Comparison of ENCODE assay signal across 1 cellular context in the genomic region with DNA sequence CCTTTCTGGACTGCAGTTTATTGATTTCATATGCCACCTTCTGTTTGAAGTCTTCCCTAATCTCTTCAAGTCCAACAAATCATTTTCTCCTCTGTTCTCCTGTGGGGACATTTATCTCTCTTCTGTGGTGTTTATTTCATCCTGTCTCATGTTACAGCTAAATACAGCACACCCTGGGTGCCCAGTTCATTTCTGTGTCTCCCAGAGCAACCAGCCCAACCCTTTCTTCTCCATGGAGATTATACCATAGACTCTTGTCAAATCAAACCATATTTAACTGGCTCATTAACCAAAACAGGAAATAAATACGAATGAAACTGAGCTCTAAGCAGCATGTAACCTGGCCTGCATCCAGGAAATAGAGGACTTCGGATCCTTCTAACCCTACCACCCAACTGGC.
A peak's percentile ranks its signal among the peaks of the same experiment; 100 is the strongest.
TF ChIP-seq lines count a peak whose summit lies in the region.

Gene MS4A8 (plus strand): TSS at position 331 of the 400 bp plus-strand sequence. CDS start 1,249 bp downstream, outside the sequence.

TF ChIP-seq in HEK293, 187 proteins besides CTCF, POLR2A, EP300 and RAD21 (continued from another document):
- TF ChIP-seq ZNF580 (tag by site-specific recombination; IDR thresholded peaks at IDR 0.05) (peak; percentile 44; the same call in 1 of the 2 replicates), GLI4 (tag by site-specific recombination; IDR thresholded peaks at IDR 0.05) (no peak), ZNF571 (tag by site-specific recombination; IDR thresholded peaks at IDR 0.05) (no peak), GFI1B (tag by site-specific recombination; IDR thresholded peaks at IDR 0.05) (peak; percentile 70; the same call in 1 of the 2 replicates), ZNF521 (tag by site-specific recombination; IDR thresholded peaks at IDR 0.05) (no peak), ZNF843 (tag by site-specific recombination; IDR thresholded peaks at IDR 0.05) (peak; percentile 91), KLF10 (tag by site-specific recombination; IDR thresholded peaks at IDR 0.05) (0 out of 2 replicates have a peak, but pooled peaks have one; percentile 17), ZNF626 (tag by site-specific recombination; IDR thresholded peaks at IDR 0.05) (no peak), OVOL3 (tag by site-specific recombination; IDR thresholded peaks at IDR 0.05) (no peak), GLIS1 (tag by site-specific recombination; IDR thresholded peaks at IDR 0.05) (peak; percentile 38; the same call in 1 of the 2 replicates), ZNF639 (tag by site-specific recombination; IDR thresholded peaks at IDR 0.05) (no peak), ZEB2 (tag by site-specific recombination; IDR thresholded peaks at IDR 0.05) (peak; percentile 63; the same call in 1 of the 2 replicates), FEZF1 (tag by site-specific recombination; IDR thresholded peaks at IDR 0.05) (peak; percentile 71), ZNF654 (tag by site-specific recombination; IDR thresholded peaks at IDR 0.05; ENCODE audit: low read depth) (0 out of 2 replicates have a peak, but pooled peaks have one; percentile 9), OSR2 (tag by site-specific recombination; IDR thresholded peaks at IDR 0.05) (peak; percentile 77), GLI2 (tag by site-specific recombination; IDR thresholded peaks at IDR 0.05; ENCODE audit: borderline replicate concordance, low read depth) (peak; percentile 46; the same call in 1 of the 2 replicates), ZNF677 (tag by site-specific recombination; IDR thresholded peaks at IDR 0.05) (no peak), ZBTB17 (tag by site-specific recombination; IDR thresholded peaks at IDR 0.05) (peak; percentile 82), ZBTB1 (tag by site-specific recombination; IDR thresholded peaks at IDR 0.05) (no peak), ZNF157 (tag by site-specific recombination; IDR thresholded peaks at IDR 0.05) (no peak), TCF7L2 (IDR thresholded peaks at IDR 0.05; ENCODE audit: borderline replicate concordance, low read depth, low read length) (peak; percentile 62; the same call in 1 of the 2 replicates), ZNF629 (tag by site-specific recombination; IDR thresholded peaks at IDR 0.05) (0 out of 2 replicates have a peak, but pooled peaks have one; percentile 35)
- TF ChIP-seq, protein P1, sequence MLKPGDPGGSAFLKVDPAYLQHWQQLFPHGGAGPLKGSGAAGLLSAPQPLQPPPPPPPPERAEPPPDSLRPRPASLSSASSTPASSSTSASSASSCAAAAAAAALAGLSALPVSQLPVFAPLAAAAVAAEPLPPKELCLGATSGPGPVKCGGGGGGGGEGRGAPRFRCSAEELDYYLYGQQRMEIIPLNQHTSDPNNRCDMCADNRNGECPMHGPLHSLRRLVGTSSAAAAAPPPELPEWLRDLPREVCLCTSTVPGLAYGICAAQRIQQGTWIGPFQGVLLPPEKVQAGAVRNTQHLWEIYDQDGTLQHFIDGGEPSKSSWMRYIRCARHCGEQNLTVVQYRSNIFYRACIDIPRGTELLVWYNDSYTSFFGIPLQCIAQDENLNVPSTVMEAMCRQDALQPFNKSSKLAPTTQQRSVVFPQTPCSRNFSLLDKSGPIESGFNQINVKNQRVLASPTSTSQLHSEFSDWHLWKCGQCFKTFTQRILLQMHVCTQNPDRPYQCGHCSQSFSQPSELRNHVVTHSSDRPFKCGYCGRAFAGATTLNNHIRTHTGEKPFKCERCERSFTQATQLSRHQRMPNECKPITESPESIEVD (tag by site-specific recombination; IDR thresholded peaks at IDR 0.05), result peak; percentile 69
- TF ChIP-seq, protein P2, sequence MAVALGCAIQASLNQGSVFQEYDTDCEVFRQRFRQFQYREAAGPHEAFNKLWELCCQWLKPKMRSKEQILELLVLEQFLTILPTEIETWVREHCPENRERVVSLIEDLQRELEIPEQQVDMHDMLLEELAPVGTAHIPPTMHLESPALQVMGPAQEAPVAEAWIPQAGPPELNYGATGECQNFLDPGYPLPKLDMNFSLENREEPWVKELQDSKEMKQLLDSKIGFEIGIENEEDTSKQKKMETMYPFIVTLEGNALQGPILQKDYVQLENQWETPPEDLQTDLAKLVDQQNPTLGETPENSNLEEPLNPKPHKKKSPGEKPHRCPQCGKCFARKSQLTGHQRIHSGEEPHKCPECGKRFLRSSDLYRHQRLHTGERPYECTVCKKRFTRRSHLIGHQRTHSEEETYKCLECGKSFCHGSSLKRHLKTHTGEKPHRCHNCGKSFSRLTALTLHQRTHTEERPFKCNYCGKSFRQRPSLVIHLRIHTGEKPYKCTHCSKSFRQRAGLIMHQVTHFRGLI (tag by site-specific recombination; IDR thresholded peaks at IDR 0.05), result peak; percentile 81; the same call in 1 of the 2 replicates
- TF ChIP-seq, protein P3, sequence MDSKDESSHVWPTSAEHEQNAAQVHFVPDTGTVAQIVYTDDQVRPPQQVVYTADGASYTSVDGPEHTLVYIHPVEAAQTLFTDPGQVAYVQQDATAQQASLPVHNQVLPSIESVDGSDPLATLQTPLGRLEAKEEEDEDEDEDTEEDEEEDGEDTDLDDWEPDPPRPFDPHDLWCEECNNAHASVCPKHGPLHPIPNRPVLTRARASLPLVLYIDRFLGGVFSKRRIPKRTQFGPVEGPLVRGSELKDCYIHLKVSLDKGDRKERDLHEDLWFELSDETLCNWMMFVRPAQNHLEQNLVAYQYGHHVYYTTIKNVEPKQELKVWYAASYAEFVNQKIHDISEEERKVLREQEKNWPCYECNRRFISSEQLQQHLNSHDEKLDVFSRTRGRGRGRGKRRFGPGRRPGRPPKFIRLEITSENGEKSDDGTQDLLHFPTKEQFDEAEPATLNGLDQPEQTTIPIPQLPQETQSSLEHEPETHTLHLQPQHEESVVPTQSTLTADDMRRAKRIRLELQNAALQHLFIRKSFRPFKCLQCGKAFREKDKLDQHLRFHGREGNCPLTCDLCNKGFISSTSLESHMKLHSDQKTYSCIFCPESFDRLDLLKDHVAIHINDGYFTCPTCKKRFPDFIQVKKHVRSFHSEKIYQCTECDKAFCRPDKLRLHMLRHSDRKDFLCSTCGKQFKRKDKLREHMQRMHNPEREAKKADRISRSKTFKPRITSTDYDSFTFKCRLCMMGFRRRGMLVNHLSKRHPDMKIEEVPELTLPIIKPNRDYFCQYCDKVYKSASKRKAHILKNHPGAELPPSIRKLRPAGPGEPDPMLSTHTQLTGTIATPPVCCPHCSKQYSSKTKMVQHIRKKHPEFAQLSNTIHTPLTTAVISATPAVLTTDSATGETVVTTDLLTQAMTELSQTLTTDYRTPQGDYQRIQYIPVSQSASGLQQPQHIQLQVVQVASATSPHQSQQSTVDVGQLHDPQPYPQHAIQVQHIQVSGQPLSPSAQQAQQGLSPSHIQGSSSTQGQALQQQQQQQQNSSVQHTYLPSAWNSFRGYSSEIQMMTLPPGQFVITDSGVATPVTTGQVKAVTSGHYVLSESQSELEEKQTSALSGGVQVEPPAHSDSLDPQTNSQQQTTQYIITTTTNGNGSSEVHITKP (tag by site-specific recombination; IDR thresholded peaks at IDR 0.05), result peak; percentile 31; the same call in 1 of the 2 replicates
- TF ChIP-seq, protein P4, sequence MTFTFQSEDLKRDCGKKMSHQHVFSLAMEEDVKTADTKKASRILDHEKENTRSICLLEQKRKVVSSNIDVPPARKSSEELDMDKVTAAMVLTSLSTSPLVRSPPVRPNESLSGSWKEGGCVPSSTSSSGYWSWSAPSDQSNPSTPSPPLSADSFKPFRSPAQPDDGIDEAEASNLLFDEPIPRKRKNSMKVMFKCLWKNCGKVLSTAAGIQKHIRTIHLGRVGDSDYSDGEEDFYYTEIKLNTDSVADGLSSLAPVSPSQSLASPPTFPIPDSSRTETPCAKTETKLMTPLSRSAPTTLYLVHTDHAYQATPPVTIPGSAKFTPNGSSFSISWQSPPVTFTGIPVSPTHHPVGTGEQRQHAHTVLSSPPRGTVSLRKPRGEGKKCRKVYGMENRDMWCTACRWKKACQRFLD (tag by site-specific recombination; IDR thresholded peaks at IDR 0.05), result no peak
- TF ChIP-seq, protein P5, sequence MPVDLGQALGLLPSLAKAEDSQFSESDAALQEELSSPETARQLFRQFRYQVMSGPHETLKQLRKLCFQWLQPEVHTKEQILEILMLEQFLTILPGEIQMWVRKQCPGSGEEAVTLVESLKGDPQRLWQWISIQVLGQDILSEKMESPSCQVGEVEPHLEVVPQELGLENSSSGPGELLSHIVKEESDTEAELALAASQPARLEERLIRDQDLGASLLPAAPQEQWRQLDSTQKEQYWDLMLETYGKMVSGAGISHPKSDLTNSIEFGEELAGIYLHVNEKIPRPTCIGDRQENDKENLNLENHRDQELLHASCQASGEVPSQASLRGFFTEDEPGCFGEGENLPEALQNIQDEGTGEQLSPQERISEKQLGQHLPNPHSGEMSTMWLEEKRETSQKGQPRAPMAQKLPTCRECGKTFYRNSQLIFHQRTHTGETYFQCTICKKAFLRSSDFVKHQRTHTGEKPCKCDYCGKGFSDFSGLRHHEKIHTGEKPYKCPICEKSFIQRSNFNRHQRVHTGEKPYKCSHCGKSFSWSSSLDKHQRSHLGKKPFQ (tag by site-specific recombination; IDR thresholded peaks at IDR 0.05), result peak; percentile 42; the same call in 1 of the 2 replicates
